23 cellular contexts compared by ENCODE assay signal in the genomic region with DNA sequence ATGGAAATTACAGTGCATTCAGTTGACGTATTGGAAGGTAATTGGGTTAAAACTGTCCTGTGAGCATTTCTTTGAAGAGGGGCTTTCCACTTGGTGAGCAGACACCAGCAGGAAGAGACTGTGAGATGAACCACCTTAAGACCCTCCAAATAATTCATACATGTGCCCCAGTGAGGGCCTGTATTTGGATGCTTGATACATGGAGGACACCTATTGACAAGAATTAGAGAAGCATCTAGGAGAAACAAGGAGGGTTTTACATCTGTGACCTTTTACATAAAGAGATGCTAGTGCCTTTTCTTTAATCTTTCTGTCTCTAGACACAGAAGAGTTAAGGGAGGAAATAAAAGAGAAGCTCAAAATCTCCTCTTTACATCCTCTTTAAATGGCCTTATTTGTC.
DNase-seq lines count a peak whose midpoint lies in the region; ATAC-seq and TF ChIP-seq lines count a peak whose summit lies in the region.
"Had no signal": no experiment of that assay in that cellular context is flagged by ENCODE, and none has a peak within 500 bp of the region (broad histone marks: within the 10 kb centered on the region; RNA-seq: fewer than 3 reads in every experiment).

No MANE protein-coding gene starts in this region.

- H3K4me3 ChIP-seq in neural progenitor cell, result no peak overlapping the region
- H3K4me3 ChIP-seq: A549, Peyer's patch had no signal

- no peaks in the 10 kb centered on the region for H3K79me2 ChIP-seq in neural progenitor cell (ENCODE audit: low read depth)

- DNase-seq in NCI-H82 (lab: John Stamatoyannopoulos, UW) (peak; percentile 37), NCI-H82 treated with DMSO at 0.1 percent for 48 hours (lab: John Stamatoyannopoulos, UW; ENCODE audit: unreplicated experiment) (no peak), WTC11 (ENCODE audit: low spot score) (no peak), neural progenitor cell (ENCODE audit: low spot score) (no peak)
- DNase-seq: GDM1; GOT3; Kasumi-1; MM.1S; NCI-H1048; NCI-H1436 treated with DMSO at 0.1 percent for 48 hours; NCI-H1930; NCI-H2171; NCI-H345; NCI-H526; NK-92 treated with Interleukin-12 subunit alpha and Interleukin-12 subunit beta, amount 100 ng/mL, for 24 hours; Peyer's patch; T-helper 17 cell had no signal

- no peak overlapping the region for H2AFZ ChIP-seq in neural progenitor cell (replicated peaks)

- no peak overlapping the region for H3K27ac Mint-ChIP-seq in WTC11
- no peak overlapping the region for H3K27ac Mint-ChIP-seq in neural progenitor cell
- H3K27ac Mint-ChIP-seq: B cell, T-helper 17 cell had no signal

- peak; percentile 10; the same call in 1 of the 2 replicates for TF ChIP-seq CTCF in LNCAP (IDR thresholded peaks at IDR 0.05)
- no peak for TF ChIP-seq CTCF in WTC11 (IDR thresholded peaks at IDR 0.05)
- peak; percentile 41 for TF ChIP-seq CTCF in neural progenitor cell (IDR thresholded peaks at IDR 0.05)

- H3K27ac ChIP-seq in neural progenitor cell, result no peak overlapping the region
- H3K27ac ChIP-seq: A549, Peyer's patch had no signal

- no peak overlapping the region for H3K4me2 ChIP-seq in neural progenitor cell
- H3K4me2 ChIP-seq: A549 had no signal

- no peaks in the 10 kb centered on the region for H3K36me3 ChIP-seq in neural progenitor cell
- H3K36me3 ChIP-seq: Peyer's patch had no signal

- no peaks in the 10 kb centered on the region for H4K20me1 ChIP-seq in neural progenitor cell (ENCODE audit: low read depth)

- H3K4me3 Mint-ChIP-seq in WTC11, result no peak overlapping the region
- H3K4me3 Mint-ChIP-seq in neural progenitor cell, result no peak overlapping the region
- H3K4me3 Mint-ChIP-seq: B cell, T-helper 17 cell had no signal

- peaks cover 3% of the 10 kb centered on the region for H3K4me1 ChIP-seq in neural progenitor cell
- H3K4me1 ChIP-seq: A549, Peyer's patch had no signal

- no peak overlapping the region for H3K9ac ChIP-seq in neural progenitor cell

- H3K36me3 Mint-ChIP-seq in WTC11, result no peaks in the 10 kb centered on the region
- H3K36me3 Mint-ChIP-seq in neural progenitor cell, result no peaks in the 10 kb centered on the region

- H3K9me3 ChIP-seq in neural progenitor cell (ENCODE audit: low read depth), result no peaks in the 10 kb centered on the region
- H3K9me3 ChIP-seq: Peyer's patch had no signal

- no peaks in the 10 kb centered on the region for H3K27me3 ChIP-seq in neural progenitor cell
- H3K27me3 ChIP-seq: Peyer's patch had no signal

- H3K9me3 Mint-ChIP-seq in WTC11 (peaks cover 6% of the 10 kb centered on the region; the same call in 1 of the 2 replicates), neural progenitor cell (peaks cover 3% of the 10 kb centered on the region)

- POLR2A ChIA-PET in WTC11 (lab: Charles Lee), result no interaction called here

- H3K4me1 Mint-ChIP-seq in WTC11, result no peaks in the 10 kb centered on the region
- no peaks in the 10 kb centered on the region for H3K4me1 Mint-ChIP-seq in neural progenitor cell
- H3K4me1 Mint-ChIP-seq: B cell, T-helper 17 cell had no signal

- H3K27me3 Mint-ChIP-seq in WTC11 (ENCODE audit: low read depth), result no peaks in the 10 kb centered on the region
- H3K27me3 Mint-ChIP-seq in neural progenitor cell (ENCODE audit: insufficient read depth, low read depth), result no peaks in the 10 kb centered on the region
- H3K27me3 Mint-ChIP-seq: B cell, T-helper 17 cell had no signal

- ATAC-seq in WTC11, result peak; percentile 52; the same call in 1 of the 2 replicates
- ATAC-seq in HG02885 (IDR thresholded peaks at IDR 0.05; ENCODE audit: poor library complexity, unreplicated experiment), result no peak
- no peak for ATAC-seq in HG03045 (IDR thresholded peaks at IDR 0.05; ENCODE audit: unreplicated experiment)
- ATAC-seq in GM21515 (IDR thresholded peaks at IDR 0.05; ENCODE audit: unreplicated experiment), result no peak
- ATAC-seq: A549, T-helper 17 cell had no signal

- CTCF ChIA-PET in WTC11 (lab: Charles Lee), result interaction anchor here (1.0 kb wide), 1 partner anchor 11 kb away, joined by 3 read pairs; no protein-coding TSS in a partner anchor

- H3F3A ChIP-seq in neural progenitor cell (ENCODE audit: low read depth), result no peaks in the 10 kb centered on the region

TF ChIP-seq in WTC11, 78 proteins besides CTCF, POLR2A, EP300 and RAD21:
- TF ChIP-seq, protein P1, sequence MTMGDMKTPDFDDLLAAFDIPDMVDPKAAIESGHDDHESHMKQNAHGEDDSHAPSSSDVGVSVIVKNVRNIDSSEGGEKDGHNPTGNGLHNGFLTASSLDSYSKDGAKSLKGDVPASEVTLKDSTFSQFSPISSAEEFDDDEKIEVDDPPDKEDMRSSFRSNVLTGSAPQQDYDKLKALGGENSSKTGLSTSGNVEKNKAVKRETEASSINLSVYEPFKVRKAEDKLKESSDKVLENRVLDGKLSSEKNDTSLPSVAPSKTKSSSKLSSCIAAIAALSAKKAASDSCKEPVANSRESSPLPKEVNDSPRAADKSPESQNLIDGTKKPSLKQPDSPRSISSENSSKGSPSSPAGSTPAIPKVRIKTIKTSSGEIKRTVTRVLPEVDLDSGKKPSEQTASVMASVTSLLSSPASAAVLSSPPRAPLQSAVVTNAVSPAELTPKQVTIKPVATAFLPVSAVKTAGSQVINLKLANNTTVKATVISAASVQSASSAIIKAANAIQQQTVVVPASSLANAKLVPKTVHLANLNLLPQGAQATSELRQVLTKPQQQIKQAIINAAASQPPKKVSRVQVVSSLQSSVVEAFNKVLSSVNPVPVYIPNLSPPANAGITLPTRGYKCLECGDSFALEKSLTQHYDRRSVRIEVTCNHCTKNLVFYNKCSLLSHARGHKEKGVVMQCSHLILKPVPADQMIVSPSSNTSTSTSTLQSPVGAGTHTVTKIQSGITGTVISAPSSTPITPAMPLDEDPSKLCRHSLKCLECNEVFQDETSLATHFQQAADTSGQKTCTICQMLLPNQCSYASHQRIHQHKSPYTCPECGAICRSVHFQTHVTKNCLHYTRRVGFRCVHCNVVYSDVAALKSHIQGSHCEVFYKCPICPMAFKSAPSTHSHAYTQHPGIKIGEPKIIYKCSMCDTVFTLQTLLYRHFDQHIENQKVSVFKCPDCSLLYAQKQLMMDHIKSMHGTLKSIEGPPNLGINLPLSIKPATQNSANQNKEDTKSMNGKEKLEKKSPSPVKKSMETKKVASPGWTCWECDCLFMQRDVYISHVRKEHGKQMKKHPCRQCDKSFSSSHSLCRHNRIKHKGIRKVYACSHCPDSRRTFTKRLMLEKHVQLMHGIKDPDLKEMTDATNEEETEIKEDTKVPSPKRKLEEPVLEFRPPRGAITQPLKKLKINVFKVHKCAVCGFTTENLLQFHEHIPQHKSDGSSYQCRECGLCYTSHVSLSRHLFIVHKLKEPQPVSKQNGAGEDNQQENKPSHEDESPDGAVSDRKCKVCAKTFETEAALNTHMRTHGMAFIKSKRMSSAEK (CRISPR knock-in tag; IDR thresholded peaks at IDR 0.05; ENCODE audit: borderline replicate concordance), result no peak
- TF ChIP-seq, protein P2, sequence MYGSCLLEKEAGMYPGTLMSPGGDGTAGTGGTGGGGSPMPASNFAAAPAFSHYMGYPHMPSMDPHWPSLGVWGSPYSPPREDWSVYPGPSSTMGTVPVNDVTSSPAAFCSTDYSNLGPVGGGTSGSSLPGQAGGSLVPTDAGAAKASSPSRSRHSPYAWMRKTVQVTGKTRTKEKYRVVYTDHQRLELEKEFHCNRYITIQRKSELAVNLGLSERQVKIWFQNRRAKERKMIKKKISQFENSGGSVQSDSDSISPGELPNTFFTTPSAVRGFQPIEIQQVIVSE (CRISPR knock-in tag; IDR thresholded peaks at IDR 0.05; ENCODE audit: borderline replicate concordance), result no peak
- TF ChIP-seq ZNF121 (CRISPR knock-in tag; IDR thresholded peaks at IDR 0.05) (no peak), PRRX2 (CRISPR knock-in tag; IDR thresholded peaks at IDR 0.05) (no peak)
- TF ChIP-seq, protein P3, sequence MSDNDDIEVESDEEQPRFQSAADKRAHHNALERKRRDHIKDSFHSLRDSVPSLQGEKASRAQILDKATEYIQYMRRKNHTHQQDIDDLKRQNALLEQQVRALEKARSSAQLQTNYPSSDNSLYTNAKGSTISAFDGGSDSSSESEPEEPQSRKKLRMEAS (CRISPR knock-in tag; IDR thresholded peaks at IDR 0.05), result no peak
- TF ChIP-seq, protein P4, sequence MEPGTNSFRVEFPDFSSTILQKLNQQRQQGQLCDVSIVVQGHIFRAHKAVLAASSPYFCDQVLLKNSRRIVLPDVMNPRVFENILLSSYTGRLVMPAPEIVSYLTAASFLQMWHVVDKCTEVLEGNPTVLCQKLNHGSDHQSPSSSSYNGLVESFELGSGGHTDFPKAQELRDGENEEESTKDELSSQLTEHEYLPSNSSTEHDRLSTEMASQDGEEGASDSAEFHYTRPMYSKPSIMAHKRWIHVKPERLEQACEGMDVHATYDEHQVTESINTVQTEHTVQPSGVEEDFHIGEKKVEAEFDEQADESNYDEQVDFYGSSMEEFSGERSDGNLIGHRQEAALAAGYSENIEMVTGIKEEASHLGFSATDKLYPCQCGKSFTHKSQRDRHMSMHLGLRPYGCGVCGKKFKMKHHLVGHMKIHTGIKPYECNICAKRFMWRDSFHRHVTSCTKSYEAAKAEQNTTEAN (CRISPR knock-in tag; IDR thresholded peaks at IDR 0.05), result no peak
- TF ChIP-seq, protein P5, sequence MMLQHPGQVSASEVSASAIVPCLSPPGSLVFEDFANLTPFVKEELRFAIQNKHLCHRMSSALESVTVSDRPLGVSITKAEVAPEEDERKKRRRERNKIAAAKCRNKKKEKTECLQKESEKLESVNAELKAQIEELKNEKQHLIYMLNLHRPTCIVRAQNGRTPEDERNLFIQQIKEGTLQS (CRISPR knock-in tag; conservative IDR thresholded peaks at IDR 0.05), result no peak
